In genomic region chr2:238845583-238846480, GRCh38 we compare ENCODE assay signal across 19 cellular contexts. TPM values are rescaled to one million over a fixed set of nuclear protein-coding genes. Genes with fewer than 3 reads are reported as not detected.
DNase-seq lines count a peak whose midpoint lies in the region; ATAC-seq and TF ChIP-seq lines count a peak whose summit lies in the region.
"Had no signal": no experiment of that assay in that cellular context is flagged by ENCODE, and none has a peak within 500 bp of the region (broad histone marks: within the 10 kb centered on the region; RNA-seq: fewer than 3 reads in every experiment).

No MANE protein-coding gene starts in this region.

- no peaks in the 10 kb centered on the region for H3K36me3 Mint-ChIP-seq in endodermal cell (ENCODE audit: low read depth)
- no peaks in the 10 kb centered on the region for H3K36me3 Mint-ChIP-seq in nephron progenitor cell (ENCODE audit: low read depth)
- H3K36me3 Mint-ChIP-seq: T-cell had no signal

- H3K9me3 ChIP-seq in heart left ventricle, result no peaks in the 10 kb centered on the region
- H3K9me3 ChIP-seq in endodermal cell (ENCODE audit: control insufficient read depth, low read length), result no peaks in the 10 kb centered on the region
- no peaks in the 10 kb centered on the region for H3K9me3 ChIP-seq in vagina
- H3K9me3 ChIP-seq: ascending aorta, Caco-2, HAP-1 had no signal

- H3K4me3 ChIP-seq in heart left ventricle, result peak overlapping the region in 9 of 12 donors; percentile 52 to 69 (median 57)
- no peak overlapping the region for H3K4me3 ChIP-seq in endodermal cell (ENCODE audit: low read length)
- H3K4me3 ChIP-seq in vagina, result peak overlapping the region; percentile 62 to 89
- H3K4me3 ChIP-seq: HAP-1 had no signal

- H3K9me3 Mint-ChIP-seq in endodermal cell, result no peaks in the 10 kb centered on the region
- H3K9me3 Mint-ChIP-seq in nephron progenitor cell, result no peaks in the 10 kb centered on the region
- H3K9me3 Mint-ChIP-seq: activated T-cell treated with anti-CD3 and anti-CD28 coated beads, Interleukin-2, amount 50 U/mL, for 4 hours; T-cell had no signal

- peaks cover 0 to 34% (median 0%) of the 10 kb centered on the region in 12 donors for H3K4me1 ChIP-seq in heart left ventricle
- no peaks in the 10 kb centered on the region for H3K4me1 ChIP-seq in endodermal cell (ENCODE audit: control insufficient read depth, insufficient read depth, low read length)
- H3K4me1 ChIP-seq in vagina, result peaks cover 20% of the 10 kb centered on the region
- H3K4me1 ChIP-seq: Caco-2 had no signal

- peaks cover 72% of the 10 kb centered on the region for H3K27me3 Mint-ChIP-seq in endodermal cell (ENCODE audit: insufficient read depth)
- peaks cover 73% of the 10 kb centered on the region for H3K27me3 Mint-ChIP-seq in nephron progenitor cell (ENCODE audit: low read depth, poor library complexity)

- TF ChIP-seq POLR2A in heart left ventricle (IDR thresholded peaks at IDR 0.05) (no peak), vagina (IDR thresholded peaks at IDR 0.05) (no peak)

- DNase-seq in heart left ventricle (peak in 1 of 5 donors; percentile 10), cardiac septum (ENCODE audit: low spot score) (no peak), endodermal cell (no peak), nephron progenitor cell (no peak), vagina (ENCODE audit: extremely low spot score in 2 of 2) (no peak), NOMO-1 treated with DMSO at 0.1 percent for 48 hours (lab: John Stamatoyannopoulos, UW; ENCODE audit: unreplicated experiment) (no peak), activated gamma-delta T cell treated with Interleukin-2 at 50 U/mL for 16 hours (no peak)
- DNase-seq: activated CD4-positive, alpha-beta T cell treated with anti-CD3 and anti-CD28 coated beads for 36 hours; activated T-cell treated with anti-CD3 and anti-CD28 coated beads, Interleukin-2, amount 50 U/mL, for 4 hours; Caco-2; NCI-H187 treated with DMSO at 0.1 percent for 48 hours; NCI-H69; stimulated activated naive CD8-positive, alpha-beta T cell treated with anti-CD3 and anti-CD28 coated beads, Interleukin-15, Interleukin-2, amounts not matched to agents 100 U/mL and 50 U/mL, for 24 hours; T-cell had no signal

- H3K27ac ChIP-seq in heart left ventricle, result peak overlapping the region in 1 of 12 donors; percentile 92
- no peak overlapping the region for H3K27ac ChIP-seq in endodermal cell (ENCODE audit: low read depth, low read length)
- H3K27ac ChIP-seq in vagina, result peak overlapping the region; percentile 94
- H3K27ac ChIP-seq: HL-60 had no signal

- ATAC-seq in heart left ventricle (no peak), GM19467 (IDR thresholded peaks at IDR 0.05; ENCODE audit: unreplicated experiment) (no peak)
- ATAC-seq: activated CD4-positive, alpha-beta T cell treated with anti-CD3 and anti-CD28 coated beads for 36 hours; activated T-cell treated with anti-CD3 and anti-CD28 coated beads, Interleukin-2, amount 50 U/mL, for 4 hours; stimulated activated naive CD8-positive, alpha-beta T cell treated with anti-CD3 and anti-CD28 coated beads, Interleukin-15, Interleukin-2, amounts not matched to agents 100 U/mL and 50 U/mL, for 24 hours; T-cell had no signal

- H3K4me1 Mint-ChIP-seq in endodermal cell (no peaks in the 10 kb centered on the region), nephron progenitor cell (peaks cover 23% of the 10 kb centered on the region)
- H3K4me1 Mint-ChIP-seq: activated CD4-positive, alpha-beta T cell treated with anti-CD3 and anti-CD28 coated beads for 36 hours had no signal

- H3K36me3 ChIP-seq in heart left ventricle (no peaks in the 10 kb centered on the region), endodermal cell (ENCODE audit: control insufficient read depth, insufficient read depth, low read length) (no peaks in the 10 kb centered on the region), vagina (no peaks in the 10 kb centered on the region)
- H3K36me3 ChIP-seq: ascending aorta, HAP-1 had no signal

- H3K9ac ChIP-seq in endodermal cell (ENCODE audit: extremely low read depth, low read length, poor library complexity, severe bottlenecking), result no peak overlapping the region

- H3K4me3 Mint-ChIP-seq in endodermal cell (peak overlapping the region; percentile 56), nephron progenitor cell (peak overlapping the region; percentile 70)
- H3K4me3 Mint-ChIP-seq: activated CD4-positive, alpha-beta T cell treated with anti-CD3 and anti-CD28 coated beads for 36 hours; activated T-cell treated with anti-CD3 and anti-CD28 coated beads, Interleukin-2, amount 50 U/mL, for 4 hours had no signal

- intact Hi-C loops in heart left ventricle (cut with DNase I), result no loop called here
- intact Hi-C loops in cardiac septum (cut with DNase I), result loop anchor here (5.0 kb wide), 1 partner anchor 91 kb away; no protein-coding TSS in a partner anchor
- intact Hi-C loops in vagina (cut with DNase I), result loop anchor here (5.0 kb wide), 1 partner anchor 91 kb away; no protein-coding TSS in a partner anchor

- H3K27me3 ChIP-seq in heart left ventricle (peaks cover 25 to 90% (median 56%) of the 10 kb centered on the region in 9 donors), endodermal cell (ENCODE audit: control insufficient read depth, insufficient read depth, low read length, poor library complexity, severe bottlenecking) (peaks cover 78% of the 10 kb centered on the region), vagina (no peaks in the 10 kb centered on the region)
- H3K27me3 ChIP-seq: ascending aorta had no signal

- WGBS in heart left ventricle, 4 donors, result 52 to 59% (median 53%) methylated on average over 25 of the region's 25 CpGs
- 71 to 86% methylated on average over 13 to 24 of the region's 25 CpGs for WGBS in endodermal cell (ENCODE audit: insufficient coverage in 1 of 2, insufficient read length in 1 of 2), 2 experiments

- TF ChIP-seq CTCF in heart left ventricle (IDR thresholded peaks at IDR 0.05), result no peak
- no peak for TF ChIP-seq CTCF in endodermal cell (conservative IDR thresholded peaks at IDR 0.05)
- TF ChIP-seq CTCF in nephron progenitor cell (IDR thresholded peaks at IDR 0.05), result no peak
- no peak for TF ChIP-seq CTCF in vagina (IDR thresholded peaks at IDR 0.05)

- H3K27ac Mint-ChIP-seq in endodermal cell (no peak overlapping the region), nephron progenitor cell (no peak overlapping the region)
- H3K27ac Mint-ChIP-seq: activated CD4-positive, alpha-beta T cell treated with anti-CD3 and anti-CD28 coated beads for 36 hours; T-cell had no signal

RNA-seq across cellular contexts. Expression of gene TWIST2, which starts 2.1 kb away (rescaled TPM):
- total RNA-seq in heart left ventricle (10 to 100 TPM in 1 of 9 donors, 1 to 10 TPM in 3, under 1 TPM in 5; 0.39 to 10.9 (median 0.92) TPM), cardiac septum (0.83 TPM), endodermal cell (1 to 10 TPM in 1 of 2 donors, not detected in 1; 1.9 TPM), vagina (214 TPM)
- polyA plus RNA-seq in heart left ventricle, result 1 to 10 TPM; 1.4 to 2.8 TPM
- polyA plus RNA-seq in endodermal cell (2013, experiment 1 of 2), result 1.3 TPM
- 0.83 TPM for polyA plus RNA-seq in endodermal cell (2013, experiment 2 of 2)
- total RNA-seq: A673; activated CD4-positive, alpha-beta T cell treated with anti-CD3 and anti-CD28 coated beads for 36 hours; activated T-cell treated with anti-CD3 and anti-CD28 coated beads, Interleukin-2, amount 50 U/mL, for 4 hours; Caco-2; T-cell had no signal

Comparison
In these comparisons a context has a peak if more than half of its experiments do, and no peak if none do; other contexts are left out.
1. intact Hi-C loops: an anchor here in cardiac septum (5.0 kb wide) and vagina (5.0 kb wide); none called in heart left ventricle.
2. RNA of gene TWIST2, which starts 2.1 kb away (total RNA-seq): 214 TPM in vagina (single experiment); 1.9 TPM in endodermal cell, 0.39 to 10.9 TPM in heart left ventricle and 0.83 TPM in cardiac septum (single experiment); every median in the first group is over 10 times any median in the second.